In the genomic region with DNA sequence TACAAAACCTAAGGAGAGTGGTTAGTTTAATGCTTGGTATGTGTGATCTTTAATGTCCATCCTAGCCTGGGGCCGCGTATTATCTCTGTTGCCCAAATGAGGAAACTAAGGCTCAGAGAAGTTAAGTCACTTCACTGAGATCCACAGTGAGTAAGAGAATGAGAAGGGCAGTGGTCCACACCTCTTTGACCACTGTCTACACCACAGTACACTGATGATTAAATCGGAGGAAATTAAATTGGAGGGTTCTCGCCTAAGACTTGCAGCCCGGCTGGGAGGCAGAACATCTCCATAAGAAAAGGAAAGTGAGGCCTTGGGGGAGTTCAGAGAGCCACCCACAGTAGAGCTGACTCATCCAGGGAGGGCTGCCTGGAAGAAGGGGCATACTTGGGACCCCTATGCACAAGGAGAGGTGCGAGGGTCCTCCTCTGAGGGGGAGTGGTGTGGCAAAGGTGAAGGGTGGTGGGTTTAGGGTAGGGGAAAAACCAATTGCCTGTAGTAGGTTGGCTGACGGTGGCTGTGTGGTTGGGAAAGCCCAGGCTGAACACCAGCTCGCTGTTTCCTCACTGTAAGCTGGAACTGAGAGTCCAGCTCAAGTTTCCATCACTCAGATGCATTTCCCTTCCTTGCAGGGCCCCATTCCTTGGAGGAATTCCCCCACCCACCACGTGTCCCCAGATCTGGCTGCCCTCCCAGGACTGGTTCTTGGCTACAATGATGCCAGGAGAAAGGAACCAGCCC, we compare ENCODE assay signal across 11 cellular contexts. TPM values are rescaled to one million over a fixed set of nuclear protein-coding genes. Genes with fewer than 3 reads are reported as not detected.
DNase-seq lines count a peak whose midpoint lies in the region; ATAC-seq and TF ChIP-seq lines count a peak whose summit lies in the region.
"Had no signal": no experiment of that assay in that cellular context is flagged by ENCODE, and none has a peak within 500 bp of the region (broad histone marks: within the 10 kb centered on the region; RNA-seq: fewer than 3 reads in every experiment).

No MANE protein-coding gene starts in this region.

- H3K4me1 ChIP-seq in ascending aorta, result peaks cover 0 to 6% of the 10 kb centered on the region in 2 donors
- peaks cover 0 to 23% (median 16%) of the 10 kb centered on the region in 4 donors for H3K4me1 ChIP-seq in sigmoid colon
- peaks cover 15% of the 10 kb centered on the region for H3K4me1 ChIP-seq in body of pancreas
- peaks cover 0 to 29% (median 6%) of the 10 kb centered on the region in 4 donors for H3K4me1 ChIP-seq in tibial nerve

- H3K4me3 ChIP-seq in ascending aorta (no peak overlapping the region), sigmoid colon (no peak overlapping the region), body of pancreas (no peak overlapping the region), tibial nerve (no peak overlapping the region)
- H3K4me3 ChIP-seq: cardiac muscle cell, Peyer's patch had no signal

- no peaks in the 10 kb centered on the region for H3K36me3 ChIP-seq in ascending aorta
- H3K36me3 ChIP-seq in sigmoid colon, result no peaks in the 10 kb centered on the region
- no peaks in the 10 kb centered on the region for H3K36me3 ChIP-seq in body of pancreas (replicated peaks in 1 of 2; ENCODE audit: insufficient read depth in 1 of 2, low read depth in 2 of 2)
- no peaks in the 10 kb centered on the region for H3K36me3 ChIP-seq in tibial nerve
- H3K36me3 ChIP-seq: cardiac muscle cell, Peyer's patch had no signal

- intact Hi-C loops in ascending aorta (cut with DNase I) (no loop called here), sigmoid colon (cut with DNase I) (loop anchor here (5.0 kb wide), 2 partner anchors 193 to 308 kb away; partner anchors contain the start of genes ALG11, ATP7B and NEK5), body of pancreas (cut with DNase I) (loop anchor here (10.0 kb wide), 2 partner anchors 186 to 316 kb away; no protein-coding TSS in a partner anchor)

- ATAC-seq in HG02870 (IDR thresholded peaks at IDR 0.05; ENCODE audit: unreplicated experiment) (peak; percentile 56), body of pancreas (no peak)

- no peak for TF ChIP-seq POLR2A in sigmoid colon (IDR thresholded peaks at IDR 0.05)
- TF ChIP-seq POLR2A in body of pancreas (IDR thresholded peaks at IDR 0.05), result no peak
- TF ChIP-seq POLR2A in tibial nerve (IDR thresholded peaks at IDR 0.05), result no peak

- H3K9me3 ChIP-seq in ascending aorta, result no peaks in the 10 kb centered on the region
- H3K9me3 ChIP-seq in sigmoid colon, result no peaks in the 10 kb centered on the region
- no peaks in the 10 kb centered on the region for H3K9me3 ChIP-seq in body of pancreas
- H3K9me3 ChIP-seq in tibial nerve, result no peaks in the 10 kb centered on the region
- H3K9me3 ChIP-seq: Peyer's patch had no signal

- TF ChIP-seq EP300 in sigmoid colon (IDR thresholded peaks at IDR 0.05), result no peak
- peak in 1 of 2 donors; percentile 10 for TF ChIP-seq EP300 in tibial nerve (IDR thresholded peaks at IDR 0.05)

- TF ChIP-seq CTCF in ascending aorta (IDR thresholded peaks at IDR 0.05) (no peak), sigmoid colon (IDR thresholded peaks at IDR 0.05) (no peak), body of pancreas (IDR thresholded peaks at IDR 0.05) (no peak), tibial nerve (IDR thresholded peaks at IDR 0.05) (no peak)

- 68 to 79% methylated on average over 9 of the region's 9 CpGs for WGBS in sigmoid colon, 2 donors
- WGBS in body of pancreas, 2 donors, result 82 to 89% methylated on average over 8 to 9 of the region's 9 CpGs
- 65 to 72% methylated on average over 8 to 9 of the region's 9 CpGs for WGBS in tibial nerve, 2 donors

- peak; percentile 45 for DNase-seq in Daoy (ENCODE audit: low read depth)
- DNase-seq in ascending aorta (ENCODE audit: low spot score in 2 of 2), result no peak
- peak; percentile 76 for DNase-seq in sigmoid colon
- no peak for DNase-seq in SKM-1 (lab: John Stamatoyannopoulos, UW; ENCODE audit: unreplicated experiment)
- DNase-seq in body of pancreas, result no peak
- no peak for DNase-seq in tibial nerve (ENCODE audit: low spot score in 2 of 2)
- DNase-seq in AML-193 (lab: John Stamatoyannopoulos, UW), result no peak
- DNase-seq: Peyer's patch had no signal

- H3K27me3 ChIP-seq in ascending aorta, result no peaks in the 10 kb centered on the region
- H3K27me3 ChIP-seq in sigmoid colon, result no peaks in the 10 kb centered on the region
- H3K27me3 ChIP-seq in body of pancreas, result no peaks in the 10 kb centered on the region
- H3K27me3 ChIP-seq in tibial nerve, result no peaks in the 10 kb centered on the region
- H3K27me3 ChIP-seq: cardiac muscle cell, Peyer's patch had no signal

- peak overlapping the region; percentile 27 to 35 for H3K27ac ChIP-seq in ascending aorta
- no peak overlapping the region for H3K27ac ChIP-seq in sigmoid colon
- H3K27ac ChIP-seq in body of pancreas, result no peak overlapping the region
- no peak overlapping the region for H3K27ac ChIP-seq in tibial nerve
- H3K27ac ChIP-seq: cardiac muscle cell, HL-60, Peyer's patch had no signal

RNA-seq across cellular contexts. Expression of gene DHRS12, which starts 15.0 kb away (rescaled TPM):
- total RNA-seq in Daoy (2014; rRNA removed; shearing (Covaris generic)), result 0.27 TPM in 1 of 2 replicates, not detected in the other
- total RNA-seq in ascending aorta (7.9 TPM), sigmoid colon (10 to 100 TPM; 11.4 to 26.9 (median 14.9) TPM), body of pancreas (10 to 100 TPM in 1 of 2 donors, 1 to 10 TPM in 1; 4.0 to 38.7 TPM), tibial nerve (10 to 100 TPM; 12.3 to 19.5 (median 16.7) TPM)
- 10 to 100 TPM in 2 of 3 donors, 1 to 10 TPM in 1; 7.4 to 23.4 (median 16.2) TPM for polyA plus RNA-seq in sigmoid colon

RNA-seq across cellular contexts. Expression of gene TMEM272, which starts 26.0 kb away (rescaled TPM):
- total RNA-seq in Daoy (2014; rRNA removed; shearing (Covaris generic)), result not detected in 2 replicates
- total RNA-seq in ascending aorta (not detected), sigmoid colon (under 1 TPM in 1 of 4 donors, not detected in 3; under 0.01 TPM), body of pancreas (not detected), tibial nerve (not detected)
- polyA plus RNA-seq in sigmoid colon, result under 1 TPM in 1 of 3 donors, not detected in 2; 0.28 TPM
- polyA plus RNA-seq: cardiac muscle cell had no signal

RNA-seq across cellular contexts. Expression of gene CCDC70, which starts 42.8 kb away (rescaled TPM):
- not detected in 2 replicates for total RNA-seq in Daoy (2014; rRNA removed; shearing (Covaris generic))
- not detected for total RNA-seq in ascending aorta
- not detected for total RNA-seq in sigmoid colon
- polyA plus RNA-seq in sigmoid colon, result not detected
- total RNA-seq in body of pancreas, result not detected
- not detected for total RNA-seq in tibial nerve
- total RNA-seq: cardiac muscle cell, Peyer's patch had no signal
- polyA plus RNA-seq: cardiac muscle cell had no signal

Comparison
In these comparisons a context has a peak if more than half of its experiments do, and no peak if none do; other contexts are left out.
1. DNase-seq: peak in Daoy (single experiment) and sigmoid colon (single experiment); none in ascending aorta (0 of 2), SKM-1 (single experiment), body of pancreas (0 of 4), tibial nerve (0 of 2) and AML-193 (0 of 2).
2. H3K27ac ChIP-seq: peak in ascending aorta (2 of 2); none in sigmoid colon (0 of 4), body of pancreas (0 of 4) and tibial nerve (0 of 4).